8 cellular contexts compared by ENCODE assay signal in genomic region chr20:63568986-63569949, GRCh38. TPM values are rescaled to one million over a fixed set of nuclear protein-coding genes. Genes with fewer than 3 reads are reported as not detected.
A peak's percentile ranks its signal among the peaks of the same experiment; 100 is the strongest.
DNase-seq lines count a peak whose midpoint lies in the region; ATAC-seq and TF ChIP-seq lines count a peak whose summit lies in the region.
"Had no signal": no experiment of that assay in that cellular context is flagged by ENCODE, and none has a peak within 500 bp of the region (broad histone marks: within the 10 kb centered on the region; RNA-seq: fewer than 3 reads in every experiment).

No MANE protein-coding gene starts in this region.

- H3K9me3 Mint-ChIP-seq in T-cell = no peaks in the 10 kb centered on the region

- H3K9ac ChIP-seq in BLaER1 = no peak overlapping the region

- no peak overlapping the region for H3K27ac Mint-ChIP-seq in T-cell

- no peak overlapping the region for H3K27ac ChIP-seq in BLaER1

- peak overlapping the region in 2 of 3 donors; percentile 31 to 73 for H3K4me3 Mint-ChIP-seq in T-cell

- H3K4me2 ChIP-seq in BLaER1 = peak overlapping the region; percentile 96

- peaks cover 94% of the 10 kb centered on the region for H4K20me1 ChIP-seq in BLaER1

- H3K27me3 ChIP-seq in BLaER1 = peaks cover 90% of the 10 kb centered on the region

- peaks cover 7% of the 10 kb centered on the region for H3K36me3 Mint-ChIP-seq in T-cell

- peak overlapping the region; percentile 45 for H3K4me3 ChIP-seq in BLaER1

- peaks cover 56% of the 10 kb centered on the region for H3K4me1 ChIP-seq in BLaER1

- no peak for DNase-seq in T-cell
- no peak for DNase-seq in OCI-M1 (lab: John Stamatoyannopoulos, UW)
- no peak for DNase-seq in CD1c-positive myeloid dendritic cell (ENCODE audit: extremely low spot score)
- DNase-seq in amniotic stem cell (lab: John Stamatoyannopoulos, UW) = no peak
- DNase-seq: stimulated activated CD4-positive, alpha-beta T cell treated with anti-CD3 and anti-CD28 coated beads, Interleukin-15, amount 100 ng/mL, for 24 hours; stimulated activated naive CD4-positive, alpha-beta T cell treated with Interleukin-2 at 50 U/mL for 16 hours had no signal

- CTCF ChIA-PET in T-cell (lab: Charles Lee) = interaction anchor here in 1 of 2 donors (0.5 kb wide), 1 partner anchor 212 kb away, joined by 3 read pairs; no protein-coding TSS in a partner anchor

- H3K36me3 ChIP-seq in BLaER1 = no peaks in the 10 kb centered on the region; the same call in 1 of the 2 replicates

- H3K27me3 Mint-ChIP-seq in T-cell = no peaks in the 10 kb centered on the region

- no peak for ATAC-seq in T-cell (replicated peaks in 1 of 4)

- peaks cover 15 to 30% (median 23%) of the 10 kb centered on the region in 3 donors for H3K4me1 Mint-ChIP-seq in T-cell

- POLR2A ChIA-PET in T-cell (lab: Charles Lee) = no interaction called here

- no peaks in the 10 kb centered on the region for H3K9me3 ChIP-seq in BLaER1

- TF ChIP-seq POLR2A in GM19193 (IDR thresholded peaks at IDR 0.05; ENCODE audit: extremely low read depth, insufficient read depth, insufficient read length) = peak; percentile 5

RNA-seq across cellular contexts. Expression of gene HELZ2, which starts 4.8 kb away (rescaled TPM):
- total RNA-seq in T-cell = 10 to 100 TPM; 31.6 to 73.0 (median 43.5) TPM

RNA-seq across cellular contexts. Expression of gene FNDC11, which starts 15.3 kb away (rescaled TPM):
- total RNA-seq in T-cell = 1 to 10 TPM in 2 of 5 donors, under 1 TPM in 3; 0.38 to 1.8 (median 0.70) TPM

RNA-seq across cellular contexts. Expression of gene SRMS, which starts 21.7 kb away (rescaled TPM):
- total RNA-seq in T-cell = not detected

RNA-seq across cellular contexts. Expression of gene PTK6, which starts 32.1 kb away (rescaled TPM):
- total RNA-seq in T-cell = under 1 TPM; 0.15 to 0.47 (median 0.23) TPM

RNA-seq across cellular contexts. Expression of gene PPDPF, which starts 48.7 kb away (rescaled TPM):
- total RNA-seq in T-cell = 100 to 1,000 TPM; 147 to 320 (median 300) TPM
